In genomic region chr2:164514491-164514890, GRCh38 we compare ENCODE assay signal across 16 cellular contexts.
DNase-seq lines count a peak whose midpoint lies in the region; ATAC-seq and TF ChIP-seq lines count a peak whose summit lies in the region.
"Had no signal": no experiment of that assay in that cellular context is flagged by ENCODE, and none has a peak within 500 bp of the region (broad histone marks: within the 10 kb centered on the region; RNA-seq: fewer than 3 reads in every experiment).

No MANE protein-coding gene starts in this region.

- no peak overlapping the region for H3K27ac Mint-ChIP-seq in activated CD8-positive, alpha-beta memory T cell treated with anti-CD3 and anti-CD28 coated beads, Interleukin-2, amount 10 ng/mL, durations not matched to agents 7 days and 5 days
- H3K27ac Mint-ChIP-seq in activated naive CD4-positive, alpha-beta T cell treated with anti-CD3 and anti-CD28 coated beads, Interleukin-2, amount 10 ng/mL, durations not matched to agents 7 days and 5 days = no peak overlapping the region
- H3K27ac Mint-ChIP-seq: CD8-positive, alpha-beta T cell; naive thymus-derived CD8-positive, alpha-beta T cell had no signal

- no peaks in the 10 kb centered on the region for H3K27me3 Mint-ChIP-seq in activated CD8-positive, alpha-beta memory T cell treated with anti-CD3 and anti-CD28 coated beads, Interleukin-2, amount 10 ng/mL, durations not matched to agents 7 days and 5 days
- no peaks in the 10 kb centered on the region for H3K27me3 Mint-ChIP-seq in activated naive CD4-positive, alpha-beta T cell treated with anti-CD3 and anti-CD28 coated beads, Interleukin-2, amount 10 ng/mL, durations not matched to agents 7 days and 5 days

- peak overlapping the region; percentile 84 for H3K4ac ChIP-seq in trophoblast cell (ENCODE audit: low read depth, low read length)

- H4K91ac ChIP-seq in trophoblast cell (ENCODE audit: low read depth, low read length) = peak overlapping the region; percentile 95

- no TSS peak for BruUV-seq in HCT116 (replicated peaks; lab: Mats Ljungman, UMichigan)

- H3K9me3 Mint-ChIP-seq in activated CD8-positive, alpha-beta memory T cell treated with anti-CD3 and anti-CD28 coated beads, Interleukin-2, amount 10 ng/mL, durations not matched to agents 7 days and 5 days (ENCODE audit: low read depth) = peaks cover 15% of the 10 kb centered on the region
- H3K9me3 Mint-ChIP-seq in activated naive CD4-positive, alpha-beta T cell treated with anti-CD3 and anti-CD28 coated beads, Interleukin-2, amount 10 ng/mL, durations not matched to agents 7 days and 5 days = peaks cover 14% of the 10 kb centered on the region

- H3K9ac ChIP-seq in HCT116 (ENCODE audit: low read length) (no peak overlapping the region), trophoblast cell (ENCODE audit: low read length) (no peak overlapping the region)

- intact Hi-C loops in HCT116 (cut with micrococcal nuclease) = no loop called here

- WGBS in trophoblast cell (ENCODE audit: extremely low coverage, insufficient coverage, insufficient read length) = no CpG with 5 or more reads among the region's 2 CpGs
- WGBS in upper lobe of left lung, 2 donors = 79 to 90% methylated on average over 2 of the region's 2 CpGs

- TF ChIP-seq EP300 in upper lobe of left lung (IDR thresholded peaks at IDR 0.05) = no peak

- H2BK12ac ChIP-seq in trophoblast cell (ENCODE audit: low read length) = peak overlapping the region; percentile 93

- H3K4me1 ChIP-seq in HCT116 (ENCODE audit: control insufficient read depth in 1 of 2, insufficient read depth in 2 of 2, low read length in 2 of 2) (peaks cover 0 to 14% of the 10 kb centered on the region in 2 experiments; a peak in 3 of 4 replicates), RWPE2 (ENCODE audit: insufficient read depth, poor library complexity, severe bottlenecking) (peaks cover 3% of the 10 kb centered on the region), trophoblast cell (ENCODE audit: control insufficient read depth in 1 of 2, insufficient read depth in 2 of 2, low read length in 2 of 2) (peaks cover 12 to 14% of the 10 kb centered on the region in 2 experiments), upper lobe of left lung (no peaks in the 10 kb centered on the region)

- peak overlapping the region; percentile 83 for H3K14ac ChIP-seq in trophoblast cell (ENCODE audit: low read length)

- peak overlapping the region; percentile 96 for H2BK5ac ChIP-seq in trophoblast cell (ENCODE audit: low read depth, low read length, poor library complexity)

- no peaks in the 10 kb centered on the region for H3K79me2 ChIP-seq in HCT116 (ENCODE audit: insufficient read depth, low read length)
- peaks cover 3% of the 10 kb centered on the region for H3K79me2 ChIP-seq in trophoblast cell (ENCODE audit: control insufficient read depth, insufficient read depth, low read length, poor library complexity)

- H3K4me1 Mint-ChIP-seq in activated CD8-positive, alpha-beta memory T cell treated with anti-CD3 and anti-CD28 coated beads, Interleukin-2, amount 10 ng/mL, durations not matched to agents 7 days and 5 days = no peaks in the 10 kb centered on the region
- H3K4me1 Mint-ChIP-seq in activated naive CD4-positive, alpha-beta T cell treated with anti-CD3 and anti-CD28 coated beads, Interleukin-2, amount 10 ng/mL, durations not matched to agents 7 days and 5 days = no peaks in the 10 kb centered on the region
- H3K4me1 Mint-ChIP-seq: naive thymus-derived CD8-positive, alpha-beta T cell had no signal

- TF ChIP-seq CTCF in HCT116 (IDR thresholded peaks at IDR 0.05 in 2 of 3, conservative IDR thresholded peaks at IDR 0.05 in 1 of 3; ENCODE audit: borderline replicate concordance in 1 of 3, insufficient read depth in 1 of 3, low read depth in 2 of 3, low read length in 2 of 3) (no peak), RWPE2 (IDR thresholded peaks at IDR 0.05; ENCODE audit: poor library complexity, severe bottlenecking) (no peak), upper lobe of left lung (IDR thresholded peaks at IDR 0.05) (no peak)

- no peaks in the 10 kb centered on the region for H3K9me2 ChIP-seq in HCT116 (ENCODE audit: insufficient read depth)

- peak overlapping the region; percentile 74 for H4K12ac ChIP-seq in trophoblast cell (ENCODE audit: low read depth, low read length)

- no peak overlapping the region for H3K4me3 Mint-ChIP-seq in activated CD8-positive, alpha-beta memory T cell treated with anti-CD3 and anti-CD28 coated beads, Interleukin-2, amount 10 ng/mL, durations not matched to agents 7 days and 5 days
- no peak overlapping the region for H3K4me3 Mint-ChIP-seq in activated naive CD4-positive, alpha-beta T cell treated with anti-CD3 and anti-CD28 coated beads, Interleukin-2, amount 10 ng/mL, durations not matched to agents 7 days and 5 days
- H3K4me3 Mint-ChIP-seq: CD8-positive, alpha-beta T cell; naive thymus-derived CD8-positive, alpha-beta T cell had no signal

- H4K20me1 ChIP-seq in HCT116 (ENCODE audit: insufficient read depth) = no peaks in the 10 kb centered on the region

- H3K4me3 ChIP-seq in HCT116 (replicated peaks in 1 of 2; ENCODE audit: low read depth in 1 of 2, low read length in 2 of 2) = no peak overlapping the region
- no peak overlapping the region for H3K4me3 ChIP-seq in RWPE2 (ENCODE audit: severe bottlenecking)
- no peak overlapping the region for H3K4me3 ChIP-seq in trophoblast cell (ENCODE audit: low read depth, low read length)
- H3K4me3 ChIP-seq in upper lobe of left lung = no peak overlapping the region
- H3K4me3 ChIP-seq: right atrium auricular region had no signal

- POLR2A ChIA-PET in HCT116 (lab: Charles Lee) = no interaction called here

- CTCF ChIA-PET in HCT116 (lab: Charles Lee) = no interaction called here
- CTCF ChIA-PET in activated CD8-positive, alpha-beta memory T cell treated with anti-CD3 and anti-CD28 coated beads, Interleukin-2, amount 10 ng/mL, durations not matched to agents 7 days and 5 days (lab: Charles Lee) = no interaction called here
- CTCF ChIA-PET in activated naive CD4-positive, alpha-beta T cell treated with anti-CD3 and anti-CD28 coated beads, Interleukin-2, amount 10 ng/mL, durations not matched to agents 7 days and 5 days (lab: Charles Lee) = no interaction called here

- H3K27ac ChIP-seq in HCT116 (ENCODE audit: low read depth, low read length) (peak overlapping the region; percentile 38; the same call in 1 of the 2 replicates), RWPE2 (ENCODE audit: poor library complexity, severe bottlenecking) (no peak overlapping the region), trophoblast cell (ENCODE audit: low read depth, low read length) (peak overlapping the region; percentile 97), upper lobe of left lung (no peak overlapping the region)
- H3K27ac ChIP-seq: right atrium auricular region had no signal

- H3K36me3 Mint-ChIP-seq in activated CD8-positive, alpha-beta memory T cell treated with anti-CD3 and anti-CD28 coated beads, Interleukin-2, amount 10 ng/mL, durations not matched to agents 7 days and 5 days = no peaks in the 10 kb centered on the region
- H3K36me3 Mint-ChIP-seq in activated naive CD4-positive, alpha-beta T cell treated with anti-CD3 and anti-CD28 coated beads, Interleukin-2, amount 10 ng/mL, durations not matched to agents 7 days and 5 days = no peaks in the 10 kb centered on the region
- H3K36me3 Mint-ChIP-seq: CD8-positive, alpha-beta T cell had no signal

- H3K36me3 ChIP-seq in HCT116 (ENCODE audit: control insufficient read depth in 1 of 2, insufficient read depth in 2 of 2, low read length in 2 of 2) (no peaks in the 10 kb centered on the region), RWPE2 (ENCODE audit: low read depth) (no peaks in the 10 kb centered on the region), trophoblast cell (ENCODE audit: control insufficient read depth in 1 of 2, insufficient read depth in 2 of 2, low read length in 2 of 2) (peaks cover 0 to 2% of the 10 kb centered on the region in 2 experiments), upper lobe of left lung (no peaks in the 10 kb centered on the region)
- H3K36me3 ChIP-seq: right atrium auricular region had no signal

- H3K9me3 ChIP-seq in HCT116 (ENCODE audit: control insufficient read depth in 1 of 2, insufficient read depth in 1 of 2, low read depth in 1 of 2, low read length in 2 of 2) (no peaks in the 10 kb centered on the region), RWPE2 (ENCODE audit: severe bottlenecking) (no peaks in the 10 kb centered on the region), trophoblast cell (ENCODE audit: insufficient read depth, low read depth, low read length) (no peaks in the 10 kb centered on the region), upper lobe of left lung (peaks cover 0 to 9% (median 2%) of the 10 kb centered on the region in 4 donors)

- peak; percentile 44; the same call in 1 of the 2 replicates for ATAC-seq in HCT116
- ATAC-seq in RWPE2 (ENCODE audit: low read depth) = peak; percentile 83
- peak; percentile 97 for ATAC-seq in esophagus mucosa
- no peak for ATAC-seq in activated CD8-positive, alpha-beta memory T cell treated with anti-CD3 and anti-CD28 coated beads, Interleukin-2, amount 10 ng/mL, durations not matched to agents 7 days and 5 days
- no peak for ATAC-seq in upper lobe of left lung (ENCODE audit: low FRiP score in 2 of 2)
- ATAC-seq: CD8-positive, alpha-beta T cell; naive thymus-derived CD8-positive, alpha-beta T cell had no signal

- H2AFZ ChIP-seq in HCT116 (ENCODE audit: low read depth, low read length, poor library complexity, severe bottlenecking) (no peak overlapping the region), trophoblast cell (ENCODE audit: insufficient read depth, low read length, poor library complexity) (no peak overlapping the region)

- no peak for TF ChIP-seq RAD21 in HCT116 (IDR thresholded peaks at IDR 0.05; ENCODE audit: low read depth)

- no peak overlapping the region for H3K23ac ChIP-seq in trophoblast cell (ENCODE audit: low read length)

- RAD21 ChIA-PET in HCT116 (lab: Charles Lee; ENCODE audit: low non-redundant PET in 1 of 2, low total read pairs in 2 of 2, uncharacterized antibody in 2 of 2, unreplicated experiment in 2 of 2) = no interaction called here

- H3K4me2 ChIP-seq in HCT116 (ENCODE audit: low read length) (peak overlapping the region; percentile 41), trophoblast cell (ENCODE audit: low read length) (peak overlapping the region; percentile 57)

- DNase-seq in HCT116 (ENCODE audit: low read depth, low spot score) (no peak), RWPE2 (ENCODE audit: low spot score) (peak; percentile 70), trophoblast cell (peak; percentile 92), NCI-H1417 treated with DMSO at 0.1 percent for 48 hours (lab: John Stamatoyannopoulos, UW) (no peak), upper lobe of left lung (no peak)
- no peak for DNase-seq in activated CD8-positive, alpha-beta memory T cell treated with anti-CD3 and anti-CD28 coated beads, Interleukin-2, amount 10 ng/mL, durations not matched to agents 7 days and 5 days
- no peak for DNase-seq in activated naive CD4-positive, alpha-beta T cell treated with anti-CD3 and anti-CD28 coated beads, Interleukin-2, amount 10 ng/mL, durations not matched to agents 7 days and 5 days
- DNase-seq: activated CD8-positive, alpha-beta memory T cell treated with anti-CD3 and anti-CD28 coated beads for 24 hours; activated naive CD4-positive, alpha-beta T cell treated with Interleukin-2 at 50 U/mL for 16 hours; CD8-positive, alpha-beta T cell; foreskin melanocyte; kidney; naive thymus-derived CD8-positive, alpha-beta T cell; Right ventricle myocardium superior had no signal

- peak overlapping the region; percentile 100 for H2BK120ac ChIP-seq in trophoblast cell (ENCODE audit: insufficient read depth, low read length, poor library complexity)

- peaks cover 18% of the 10 kb centered on the region for H3K79me1 ChIP-seq in trophoblast cell (ENCODE audit: low read length)

- H4K8ac ChIP-seq in trophoblast cell (ENCODE audit: low read depth, low read length) = peak overlapping the region; percentile 76

- TF ChIP-seq POLR2A in HCT116 (IDR thresholded peaks at IDR 0.05; ENCODE audit: borderline replicate concordance, extremely low read depth, insufficient read depth, insufficient read length) (no peak), upper lobe of left lung (IDR thresholded peaks at IDR 0.05) (no peak)

- H3K27me3 ChIP-seq in HCT116 (ENCODE audit: insufficient read depth, low read length) (no peaks in the 10 kb centered on the region), RWPE2 (ENCODE audit: insufficient read depth, poor library complexity, severe bottlenecking) (no peaks in the 10 kb centered on the region), trophoblast cell (ENCODE audit: insufficient read depth, low read length) (no peaks in the 10 kb centered on the region), upper lobe of left lung (no peaks in the 10 kb centered on the region)
- H3K27me3 ChIP-seq: right atrium auricular region had no signal

- peak overlapping the region; percentile 88 for H3K18ac ChIP-seq in trophoblast cell (ENCODE audit: low read length)

- H2AK5ac ChIP-seq in trophoblast cell (ENCODE audit: low read length) = no peak overlapping the region

Comparison
In these comparisons a context has a peak if more than half of its experiments do, and no peak if none do; other contexts are left out.
1. ATAC-seq: peak in HCT116 (single experiment), RWPE2 (single experiment) and esophagus mucosa (single experiment); none in activated CD8-positive, alpha-beta memory T cell treated with anti-CD3 and anti-CD28 coated beads, Interleukin-2, amount 10 ng/mL, durations not matched to agents 7 days and 5 days (single experiment) and upper lobe of left lung (0 of 2).
2. DNase-seq: peak in RWPE2 (single experiment) and trophoblast cell (2 of 2); none in HCT116 (single experiment), NCI-H1417 treated with DMSO at 0.1 percent for 48 hours (single experiment), activated CD8-positive, alpha-beta memory T cell treated with anti-CD3 and anti-CD28 coated beads, Interleukin-2, amount 10 ng/mL, durations not matched to agents 7 days and 5 days (single experiment), upper lobe of left lung (0 of 2) and activated naive CD4-positive, alpha-beta T cell treated with anti-CD3 and anti-CD28 coated beads, Interleukin-2, amount 10 ng/mL, durations not matched to agents 7 days and 5 days (single experiment).
3. H3K27ac ChIP-seq: peak in HCT116 (single experiment) and trophoblast cell (single experiment); none in RWPE2 (single experiment) and upper lobe of left lung (0 of 4).